ENCODE assay signal across 8 cellular contexts in the genomic region with DNA sequence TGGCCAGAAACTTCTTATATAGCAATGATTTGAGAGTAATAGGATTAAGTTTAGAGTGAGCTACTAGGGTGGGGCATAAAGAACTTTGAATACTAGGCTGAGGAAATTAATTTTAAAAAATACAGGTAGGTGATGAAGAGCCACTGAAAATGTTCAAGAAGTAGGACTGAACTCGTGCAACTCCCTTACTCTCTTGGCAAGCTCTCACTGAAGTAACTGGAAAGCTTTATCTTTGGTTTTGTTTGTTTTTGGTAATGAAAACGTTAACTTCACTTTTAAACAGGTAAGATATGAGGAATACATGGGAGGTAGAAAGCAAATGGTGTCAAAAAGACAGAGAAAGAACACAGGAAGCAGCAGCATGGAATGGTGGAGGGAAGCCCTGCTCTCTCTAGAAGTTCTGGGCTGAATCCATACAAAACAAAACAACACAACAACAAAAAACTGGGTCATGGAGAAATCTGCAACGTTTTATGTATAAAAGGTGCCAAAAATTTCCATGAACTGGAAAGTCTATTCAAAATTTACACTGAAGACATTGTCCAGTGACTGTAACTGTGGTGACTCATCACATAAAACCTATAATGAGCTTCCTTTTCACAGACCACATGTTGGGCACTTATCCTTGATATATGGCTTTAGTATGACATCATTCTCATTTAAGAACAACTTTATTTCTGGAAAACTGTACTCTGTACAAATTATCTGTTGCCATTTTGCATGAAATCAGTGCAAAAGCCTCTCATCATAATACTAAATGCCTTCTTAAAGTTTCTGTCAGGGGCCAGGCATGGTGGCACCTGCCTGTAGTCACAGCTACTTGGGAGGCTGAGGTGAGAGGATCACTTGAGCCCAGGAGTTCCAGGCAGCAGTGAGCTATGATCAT.
DNase-seq lines count a peak whose midpoint lies in the region; ATAC-seq and TF ChIP-seq lines count a peak whose summit lies in the region.

No MANE protein-coding gene starts in this region.

- peak; percentile 73 for ATAC-seq in GM18505 (IDR thresholded peaks at IDR 0.05; ENCODE audit: unreplicated experiment)
- peak; percentile 48 for ATAC-seq in HG03097 (IDR thresholded peaks at IDR 0.05; ENCODE audit: low FRiP score, unreplicated experiment)

- DNase-seq in SJCRH30 (peak in 1 of 2 experiments; percentile 60), kidney epithelial cell (ENCODE audit: low read depth) (peak; percentile 86), suprapubic skin (ENCODE audit: low spot score in 2 of 2) (no peak), 8988T (no peak), cerebellar cortex (ENCODE audit: low spot score) (no peak), hippocampal formation (lab: John Stamatoyannopoulos, UW) (no peak)

- H3K36me3 ChIP-seq in SJCRH30 (no peaks in the 10 kb centered on the region), kidney epithelial cell (ENCODE audit: control insufficient read depth, insufficient read depth, low read length) (no peaks in the 10 kb centered on the region), suprapubic skin (no peaks in the 10 kb centered on the region)

- no peak overlapping the region for H3K4me3 ChIP-seq in SJCRH30
- no peak overlapping the region for H3K4me3 ChIP-seq in kidney epithelial cell (ENCODE audit: low read depth, low read length)
- H3K4me3 ChIP-seq in suprapubic skin: no peak overlapping the region

- 18% methylated on average over 3 of the region's 3 CpGs for WGBS in suprapubic skin

- TF ChIP-seq POLR2A in GM18505 (IDR thresholded peaks at IDR 0.05; ENCODE audit: borderline replicate concordance, extremely low read depth, insufficient read depth, insufficient read length): no peak
- TF ChIP-seq POLR2A in suprapubic skin (IDR thresholded peaks at IDR 0.05): no peak

- H3K27me3 ChIP-seq in SJCRH30 (no peaks in the 10 kb centered on the region), kidney epithelial cell (ENCODE audit: control insufficient read depth, insufficient read depth, low read length) (no peaks in the 10 kb centered on the region), suprapubic skin (no peaks in the 10 kb centered on the region)

- peak overlapping the region; percentile 27 for H3K27ac ChIP-seq in SJCRH30
- no peak overlapping the region for H3K27ac ChIP-seq in suprapubic skin

- no peak for TF ChIP-seq EP300 in suprapubic skin (IDR thresholded peaks at IDR 0.05)

- H3K4me1 ChIP-seq in SJCRH30: peaks cover 13% of the 10 kb centered on the region
- H3K4me1 ChIP-seq in suprapubic skin: peaks cover 16% of the 10 kb centered on the region

- TF ChIP-seq CTCF in kidney epithelial cell (IDR thresholded peaks at IDR 0.05; ENCODE audit: insufficient read depth, low read length, poor library complexity, severe bottlenecking) (no peak), suprapubic skin (IDR thresholded peaks at IDR 0.05) (no peak)

- H3K9me3 ChIP-seq in SJCRH30 (replicated peaks) (0 out of 2 replicates have a peak, but pooled peaks cover 3% of the 10 kb centered on the region), suprapubic skin (no peaks in the 10 kb centered on the region)
